In the genomic region with DNA sequence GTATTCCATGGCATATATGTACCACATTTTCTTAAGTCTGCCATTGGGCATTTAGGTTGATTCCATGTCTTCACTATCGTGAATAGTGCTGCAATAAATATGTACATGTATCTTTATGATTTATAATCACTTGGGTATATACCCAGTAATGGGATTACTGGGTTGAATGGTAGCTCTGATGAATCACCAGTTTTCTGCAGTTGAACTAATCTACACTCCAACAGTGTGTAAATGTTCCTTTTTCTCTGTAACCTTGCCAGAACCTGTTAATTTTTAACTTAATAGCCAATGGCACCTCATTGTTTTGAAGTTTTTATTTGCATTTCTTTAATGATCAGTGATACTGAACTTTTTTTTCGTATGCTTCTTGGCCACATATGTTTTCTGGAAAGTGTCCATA, we compare ENCODE assay signal across 8 cellular contexts.
"Had no signal": no experiment of that assay in that cellular context is flagged by ENCODE, and none has a peak within 500 bp of the region (broad histone marks: within the 10 kb centered on the region; RNA-seq: fewer than 3 reads in every experiment).

No MANE protein-coding gene starts in this region.

- H3K9ac ChIP-seq: KMS-11, SK-N-SH had no signal

- DNase-seq: NCI-H187, NCI-H2081 treated with DMSO at 0.1 percent for 48 hours, NCI-H226, NCI-H524 treated with DMSO at 0.1 percent for 48 hours, NCI-H774 had no signal

- H3K4me2 ChIP-seq: KMS-11, SK-N-SH had no signal

- FAIRE-seq: RCC 7860 had no signal

- H3K9me3 ChIP-seq: SK-N-SH had no signal

- H3K27ac ChIP-seq: KMS-11 had no signal
